ENCODE assay signal across 24 cellular contexts in the genomic region with DNA sequence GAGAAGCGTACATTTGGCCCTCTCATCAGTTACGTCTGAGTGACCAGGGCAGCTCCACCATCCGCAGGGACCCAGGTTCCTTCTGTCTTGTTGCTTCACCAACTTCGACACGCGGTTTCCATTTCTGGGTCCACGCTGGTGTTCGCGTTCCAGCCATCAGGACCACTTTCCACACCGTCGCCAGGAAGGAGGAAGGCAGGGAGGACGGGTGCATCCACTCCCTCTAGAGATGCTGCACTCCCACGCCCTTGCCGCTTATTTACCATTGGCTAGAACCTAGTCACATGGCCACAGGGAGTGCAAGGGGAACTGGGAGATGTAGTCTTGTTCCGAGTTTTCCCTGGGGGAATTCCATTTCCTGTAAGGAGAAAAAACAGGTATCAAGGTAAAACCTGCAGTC. TPM values are rescaled to one million over a fixed set of nuclear protein-coding genes. Genes with fewer than 3 reads are reported as not detected.
DNase-seq lines count a peak whose midpoint lies in the region; ATAC-seq, FAIRE-seq and TF ChIP-seq lines count a peak whose summit lies in the region.
"Had no signal": no experiment of that assay in that cellular context is flagged by ENCODE, and none has a peak within 500 bp of the region (broad histone marks: within the 10 kb centered on the region; RNA-seq: fewer than 3 reads in every experiment).

No MANE protein-coding gene starts in this region.

- H3K27me3 Mint-ChIP-seq in T-helper 17 cell, result no peaks in the 10 kb centered on the region
- H3K27me3 Mint-ChIP-seq: activated naive CD8-positive, alpha-beta T cell treated with anti-CD3 and anti-CD28 coated beads for 36 hours; naive B cell had no signal

- no peak overlapping the region for H3K9ac ChIP-seq in GM12878 (ENCODE audit: control insufficient read depth, insufficient read depth, low read length)
- no peak overlapping the region for H3K9ac ChIP-seq in mesendoderm (ENCODE audit: low read length)
- H3K9ac ChIP-seq: BLaER1 treated with 17β-estradiol and CSF1 and Interleukin-3, amounts not matched to agents 10 nM and 100 nM had no signal

- H4K20me1 ChIP-seq in GM12878 (ENCODE audit: control insufficient read depth, insufficient read depth), result no peaks in the 10 kb centered on the region
- H4K20me1 ChIP-seq: BLaER1 treated with 17β-estradiol and CSF1 and Interleukin-3, amounts not matched to agents 10 nM and 100 nM had no signal

- H3K4me1 Mint-ChIP-seq in T-helper 17 cell, result peaks cover 4% of the 10 kb centered on the region
- H3K4me1 Mint-ChIP-seq: brain, immature natural killer cell, naive B cell had no signal

- no peaks in the 10 kb centered on the region for H3K79me1 ChIP-seq in mesendoderm (ENCODE audit: low read length)

- peaks cover 1 to 5% of the 10 kb centered on the region in 2 experiments; a peak in 1 of 4 replicates for H3K27me3 ChIP-seq in GM12878 (replicated peaks in 1 of 2; ENCODE audit: control insufficient read depth in 2 of 2, insufficient read depth in 2 of 2, low read length in 1 of 2)
- H3K27me3 ChIP-seq in mesendoderm (ENCODE audit: insufficient read depth, low read length, poor library complexity), result no peaks in the 10 kb centered on the region
- H3K27me3 ChIP-seq: BLaER1 treated with 17β-estradiol and CSF1 and Interleukin-3, amounts not matched to agents 10 nM and 100 nM had no signal

- H3K18ac ChIP-seq in mesendoderm (ENCODE audit: low read length), result no peak overlapping the region

- CTCF ChIA-PET in GM12878 (lab: Yijun Ruan, JAX), result no interaction called here

- in situ Hi-C loops in GM12878 (cut with MboI), result no loop called here

- no peak for TF ChIP-seq CTCF in NB4 (IDR thresholded peaks at IDR 0.05; ENCODE audit: low read depth, low read length)
- no peak for TF ChIP-seq CTCF in GM12878 (IDR thresholded peaks at IDR 0.05 in 2 of 3, conservative IDR thresholded peaks at IDR 0.05 in 1 of 3; ENCODE audit: control insufficient read depth in 2 of 3, extremely low read depth in 1 of 3, insufficient read depth in 1 of 3, low read depth in 3 of 3, low read length in 3 of 3)

- TF ChIP-seq RAD21 in GM12878 (IDR thresholded peaks at IDR 0.05; ENCODE audit: insufficient read depth, low read depth, low read length), result no peak

- no peak overlapping the region for H2AK5ac ChIP-seq in mesendoderm (ENCODE audit: low read length)

- H3K27ac ChIP-seq in GM12878 (ENCODE audit: control insufficient read depth, insufficient read depth) (no peak overlapping the region), mesendoderm (ENCODE audit: low read depth, low read length) (no peak overlapping the region)
- H3K27ac ChIP-seq: 22Rv1; BLaER1 treated with 17β-estradiol and CSF1 and Interleukin-3, amounts not matched to agents 10 nM and 100 nM; epithelial cell of prostate; lower lobe of right lung; PC-9; thoracic aorta had no signal

- H3K27ac Mint-ChIP-seq in T-helper 17 cell, result no peak overlapping the region
- H3K27ac Mint-ChIP-seq: activated naive CD8-positive, alpha-beta T cell treated with anti-CD3 and anti-CD28 coated beads for 36 hours; immature natural killer cell had no signal

- H3K56ac ChIP-seq in mesendoderm (ENCODE audit: low read length), result no peak overlapping the region

- H3K36me3 ChIP-seq in GM12878 (ENCODE audit: control insufficient read depth in 2 of 2, insufficient read depth in 2 of 2, low read length in 1 of 2) (no peaks in the 10 kb centered on the region), mesendoderm (ENCODE audit: control insufficient read depth, insufficient read depth, low read length) (no peaks in the 10 kb centered on the region)
- H3K36me3 ChIP-seq: BLaER1 treated with 17β-estradiol and CSF1 and Interleukin-3, amounts not matched to agents 10 nM and 100 nM; lower lobe of right lung; thoracic aorta had no signal

- no peak overlapping the region for H4K8ac ChIP-seq in mesendoderm (ENCODE audit: low read depth, low read length)

- intact Hi-C loops in GM12878 (cut with micrococcal nuclease; ENCODE audit: unreplicated experiment), result no loop called here

- POLR2A ChIA-PET in GM12878 (lab: Charles Lee), result no interaction called here

- no peak overlapping the region for H3K4me3 Mint-ChIP-seq in T-helper 17 cell
- H3K4me3 Mint-ChIP-seq: activated naive CD8-positive, alpha-beta T cell treated with anti-CD3 and anti-CD28 coated beads for 36 hours; dendritic cell treated with granulocyte-macrophage colony-stimulating factor and Interleukin-4, amounts not matched to agents 40 ng/mL and 50 ng/mL, for 4 days; immature natural killer cell; naive B cell had no signal

- no peak for TF ChIP-seq POLR2A in NB4 (IDR thresholded peaks at IDR 0.05; ENCODE audit: extremely low read depth, insufficient read length)
- no peak for TF ChIP-seq POLR2A in GM12878 (IDR thresholded peaks at IDR 0.05; ENCODE audit: low read depth, low read length)

- SMC1A ChIA-PET in GM12878 (lab: Charles Lee; ENCODE audit: uncharacterized antibody, unreplicated experiment), result interaction anchor here (1.0 kb wide), 1 partner anchor 84 kb away, joined by 3 read pairs; no protein-coding TSS in a partner anchor

- ATAC-seq in GM12878, result no peak
- no peak for ATAC-seq in HG03280 (IDR thresholded peaks at IDR 0.05; ENCODE audit: unreplicated experiment)
- ATAC-seq in GM21515 (IDR thresholded peaks at IDR 0.05; ENCODE audit: unreplicated experiment), result no peak
- no peak for ATAC-seq in T-helper 17 cell
- ATAC-seq: lower lobe of right lung had no signal

- H3K79me2 ChIP-seq in GM12878 (ENCODE audit: control insufficient read depth, insufficient read depth, low read length), result no peaks in the 10 kb centered on the region
- no peaks in the 10 kb centered on the region for H3K79me2 ChIP-seq in mesendoderm (ENCODE audit: control insufficient read depth, insufficient read depth, low read length)

- no peaks in the 10 kb centered on the region for H3K4me1 ChIP-seq in GM12878 (ENCODE audit: control insufficient read depth, insufficient read depth, low read length)
- H3K4me1 ChIP-seq in mesendoderm (ENCODE audit: control insufficient read depth, low read depth, low read length), result no peaks in the 10 kb centered on the region
- H3K4me1 ChIP-seq: lower lobe of right lung had no signal

- H3K9me3 ChIP-seq in GM12878 (replicated peaks; ENCODE audit: control insufficient read depth, insufficient read depth, low read length) (no peaks in the 10 kb centered on the region; the same call in 2 of the 3 replicates), T-helper 17 cell (ENCODE audit: control insufficient read depth, low read length, poor library complexity, severe bottlenecking) (no peaks in the 10 kb centered on the region)
- H3K9me3 ChIP-seq: lower lobe of right lung, thoracic aorta had no signal

- no peak overlapping the region for H3K23ac ChIP-seq in mesendoderm (ENCODE audit: low read length)

- H3K4me2 ChIP-seq in GM12878 (ENCODE audit: control insufficient read depth, insufficient read depth) (no peak overlapping the region), mesendoderm (ENCODE audit: low read length) (no peak overlapping the region)
- H3K4me2 ChIP-seq: PC-9 had no signal

- no peak overlapping the region for H3K4me3 ChIP-seq in NB4 (ENCODE audit: low read depth, low read length)
- no peak overlapping the region for H3K4me3 ChIP-seq in GM12878
- H3K4me3 ChIP-seq in mesendoderm (ENCODE audit: low read length), result no peak overlapping the region
- H3K4me3 ChIP-seq: BLaER1 treated with 17β-estradiol and CSF1 and Interleukin-3, amounts not matched to agents 10 nM and 100 nM; lower lobe of right lung; PC-9; thoracic aorta had no signal

- no peak for TF ChIP-seq EP300 in GM12878 (IDR thresholded peaks at IDR 0.05; ENCODE audit: borderline replicate concordance in 1 of 2, control insufficient read depth in 1 of 2, low read depth in 2 of 2, low read length in 2 of 2)

- RAD21 ChIA-PET in GM12878 (lab: Charles Lee; ENCODE audit: unreplicated experiment), result no interaction called here

- no TSS peak for BruUV-seq in GM12878 (replicated peaks; lab: Mats Ljungman, UMichigan)

- H4K5ac ChIP-seq in mesendoderm (ENCODE audit: low read length), result no peak overlapping the region

- H2BK120ac ChIP-seq in mesendoderm (ENCODE audit: low read depth, low read length), result no peak overlapping the region

- H2BK15ac ChIP-seq in mesendoderm (replicated peaks; ENCODE audit: low read depth), result no peak overlapping the region

- no peak overlapping the region for H2BK5ac ChIP-seq in mesendoderm (ENCODE audit: low read length)

- no peak overlapping the region for H2AFZ ChIP-seq in GM12878 (ENCODE audit: control insufficient read depth, low read depth, low read length)
- H2AFZ ChIP-seq: PC-9 had no signal

- H3K36me3 Mint-ChIP-seq in T-helper 17 cell (ENCODE audit: low read depth), result no peaks in the 10 kb centered on the region
- H3K36me3 Mint-ChIP-seq: brain, immature natural killer cell, naive B cell had no signal

- no peak overlapping the region for H3K4ac ChIP-seq in mesendoderm (ENCODE audit: low read depth, low read length)

- 77% methylated on average over 15 of the region's 15 CpGs for WGBS in GM12878 (ENCODE audit: insufficient coverage, insufficient replicate concordance, low lambda C conversion rate, missing lambda C conversion rate)
- no CpG with 5 or more reads among the region's 15 CpGs for WGBS in mesendoderm (ENCODE audit: extremely low coverage, insufficient coverage, low lambda C conversion rate)

- peak; percentile 32 for DNase-seq in DMS 273 (lab: John Stamatoyannopoulos, UW; ENCODE audit: unreplicated experiment)
- no peak for DNase-seq in DMS 273 treated with DMSO at 0.1 percent for 48 hours (lab: John Stamatoyannopoulos, UW)
- DNase-seq in NB4 (ENCODE audit: low read depth), result peak; percentile 21
- no peak for DNase-seq in GM12878 (ENCODE audit: low read depth, low spot score)
- peak; percentile 90 for DNase-seq in mesendoderm
- DNase-seq in T-helper 17 cell, result no peak
- DNase-seq: activated CD4-positive, alpha-beta T cell treated with anti-CD3 and anti-CD28 coated beads, Interleukin-2, amount 50 U/mL, for 48 hours; activated naive CD8-positive, alpha-beta T cell treated with anti-CD3 and anti-CD28 coated beads for 36 hours; activated T-cell treated with anti-CD3 and anti-CD28 coated beads, Interleukin-2, amount 50 U/mL, for 1 hour; DMS79 treated with DMSO at 0.1 percent for 48 hours; immature natural killer cell; lower lobe of right lung; naive B cell; PC-9; small intestine had no signal

- no peak for FAIRE-seq in GM12878 (lab: Jason Lieb, UNC)
- FAIRE-seq: frontal cortex, small intestine had no signal

RNA-seq across cellular contexts. Expression of a gene that starts 33.2 kb away (rescaled TPM):
- 10.9 and 11.5 TPM in 2 replicates for total RNA-seq in GM12878 (2013; cell fraction: nucleolus; rRNA removed)
- total RNA-seq in GM12878 (2014; rRNA removed) (0.27 and 0.28 TPM in 2 replicates), GM12878 (2014; rRNA removed; fragmentation: Illumina TruSeq; extraction: Trizol) (0.28 and 0.36 TPM in 2 replicates), GM12878 (2021) (0.64 TPM in 2 replicates), T-helper 17 cell (10 to 100 TPM; 21.2 to 38.9 TPM)
- polyA plus RNA-seq in GM12878 (2011; ENCODE audit: low read depth), result 2.0 TPM
- polyA plus RNA-seq in GM12878 (2011; rRNA removed) (2.0 and 2.8 TPM in 2 replicates), GM12878 (2014; fragmentation: Illumina TruSeq; extraction: Trizol) (0.30 and 0.50 TPM in 2 replicates), GM12878 (2014; fragmentation: Nextera tagmentation; extraction: Ambion mirVana) (under 1 TPM; 0.03 to 0.05 TPM), GM12878 (2014; rRNA removed) (0.25 and 0.53 TPM in 2 replicates), GM12878 (2016; fragmentation: Nextera tagmentation; extraction: Ambion mirVana) (under 1 TPM; 0.31 to 0.39 TPM)
- 1.3 and 1.7 TPM in 2 replicates for polyA plus RNA-seq in GM12878 (2011; cell fraction: cytosol; rRNA removed)
- 1.8 and 2.4 TPM in 2 replicates for polyA plus RNA-seq in GM12878 (2011; cell fraction: nucleus; rRNA removed)
- polyA plus RNA-seq in GM12878 (2012), result 2.6 and 5.2 TPM in 2 replicates
- polyA minus RNA-seq in GM12878 (2011; rRNA and poly(A)+ RNA removed), result 1.7 and 1.8 TPM in 2 replicates
- polyA minus RNA-seq in GM12878 (2011; cell fraction: cytosol; rRNA and poly(A)+ RNA removed), result 1.0 and 1.9 TPM in 2 replicates
- polyA minus RNA-seq in GM12878 (2011; cell fraction: nucleus; rRNA and poly(A)+ RNA removed), result 0.96 and 0.97 TPM in 2 replicates
- polyA plus RNA-seq in mesendoderm (2013, experiment 1 of 2), result 28.5 TPM
- polyA plus RNA-seq in mesendoderm (2013, experiment 2 of 2), result 29.3 TPM

Comparison
In these comparisons a context has a peak if more than half of its experiments do, and no peak if none do; other contexts are left out.
1. DNase-seq: peak in DMS 273 (single experiment), NB4 (single experiment) and mesendoderm (single experiment); none in DMS 273 treated with DMSO at 0.1 percent for 48 hours (single experiment), GM12878 (single experiment) and T-helper 17 cell (0 of 3).